32 cellular contexts compared by ENCODE assay signal in genomic region chr5:95798545-95798944, GRCh38.
"Had no signal": no experiment of that assay in that cellular context is flagged by ENCODE, and none has a peak within 500 bp of the region (broad histone marks: within the 10 kb centered on the region; RNA-seq: fewer than 3 reads in every experiment).

No MANE protein-coding gene starts in this region.

- H3K4me3 Mint-ChIP-seq: activated B cell treated with CpG ODN at 0.5 μM for 24 hours; activated CD8-positive, alpha-beta T cell treated with anti-CD3 and anti-CD28 coated beads for 36 hours; activated naive CD4-positive, alpha-beta T cell treated with anti-CD3 and anti-CD28 coated beads for 36 hours; activated naive CD8-positive, alpha-beta T cell treated with anti-CD3 and anti-CD28 coated beads, Interleukin-2, amount 10 ng/mL, durations not matched to agents 7 days and 5 days; activated T-cell treated with anti-CD3 and anti-CD28 coated beads, Interleukin-2, amount 50 U/mL, for 4 hours; effector memory CD8-positive, alpha-beta T cell; T-cell; T-helper 1 cell treated with Interleukin-12 subunit alpha and Interleukin-12 subunit beta and Interleukin-4 antibody, amounts not matched to agents 30 μg/mL and 1 μg/mL, for 36 hours had no signal

- H3K27me3 ChIP-seq: brain microvascular endothelial cell, esophagus muscularis mucosa, foreskin keratinocyte, gastrocnemius medialis, heart left ventricle had no signal

- H3K9me3 ChIP-seq: esophagus muscularis mucosa, gastrocnemius medialis, heart left ventricle had no signal

- ATAC-seq: activated CD8-positive, alpha-beta T cell treated with anti-CD3 and anti-CD28 coated beads for 36 hours; activated naive CD4-positive, alpha-beta T cell treated with anti-CD3 and anti-CD28 coated beads, Interleukin-2, amount 50 U/mL, for 72 hours; activated T-cell treated with anti-CD3 and anti-CD28 coated beads, Interleukin-2, amount 50 U/mL, for 4 hours; effector memory CD8-positive, alpha-beta T cell; foreskin keratinocyte; gastrocnemius medialis; heart left ventricle; T-cell had no signal

- H3K36me3 Mint-ChIP-seq: activated naive CD4-positive, alpha-beta T cell treated with anti-CD3 and anti-CD28 coated beads, Interleukin-2, amount 50 U/mL, for 72 hours had no signal

- H3K36me3 ChIP-seq: brain microvascular endothelial cell, WERI-Rb-1 had no signal

- H3K27me3 Mint-ChIP-seq: activated B cell treated with CpG ODN at 0.5 μM for 24 hours; activated CD8-positive, alpha-beta T cell treated with anti-CD3 and anti-CD28 coated beads for 36 hours; activated naive CD8-positive, alpha-beta T cell treated with anti-CD3 and anti-CD28 coated beads, Interleukin-2, amount 10 ng/mL, durations not matched to agents 7 days and 5 days; effector memory CD8-positive, alpha-beta T cell; T-cell had no signal

- H3K4me3 ChIP-seq: esophagus muscularis mucosa, gastrocnemius medialis, heart left ventricle had no signal

- H3K4me1 ChIP-seq: foreskin keratinocyte had no signal

- DNase-seq: activated B cell treated with CpG ODN at 0.5 μM for 24 hours; activated CD4-positive, alpha-beta T cell treated with anti-CD3 and anti-CD28 coated beads for 48 hours; activated CD4-positive, alpha-beta T cell treated with anti-CD3 and anti-CD28 coated beads, Interleukin-2, amount 50 U/mL, for 1 hour; activated CD4-positive, alpha-beta T cell treated with anti-CD3 and anti-CD28 coated beads, Interleukin-2, amount 50 U/mL, for 48 hours; activated CD8-positive, alpha-beta memory T cell treated with anti-CD3 and anti-CD28 coated beads for 24 hours; activated CD8-positive, alpha-beta T cell treated with anti-CD3 and anti-CD28 coated beads for 36 hours; activated effector memory CD4-positive, alpha-beta T cell treated with anti-CD3 and anti-CD28 coated beads, Interleukin-2, amount 50 U/mL, for 16 hours; activated naive CD4-positive, alpha-beta T cell treated with anti-CD3 and anti-CD28 coated beads for 36 hours; activated naive CD8-positive, alpha-beta T cell treated with anti-CD3 and anti-CD28 coated beads, Interleukin-2, amount 10 ng/mL, durations not matched to agents 7 days and 5 days; activated T-cell treated with anti-CD3 and anti-CD28 coated beads, Interleukin-2, amount 50 U/mL, for 4 hours; anterior cingulate cortex; brain microvascular endothelial cell; caudate nucleus; cortex of kidney; dermis blood vessel endothelial cell; effector CD4-positive, alpha-beta T cell; effector memory CD8-positive, alpha-beta T cell; erythroblast; foreskin keratinocyte; gastrocnemius medialis; glutamatergic neuron; heart left ventricle; T-cell; T1000; WERI-Rb-1 had no signal

- FAIRE-seq: astrocyte, bronchial epithelial cell, colon had no signal

- H3K27ac Mint-ChIP-seq: activated B cell treated with CpG ODN at 0.5 μM for 24 hours; activated CD8-positive, alpha-beta T cell treated with anti-CD3 and anti-CD28 coated beads for 36 hours; activated naive CD4-positive, alpha-beta T cell treated with anti-CD3 and anti-CD28 coated beads for 36 hours; activated naive CD4-positive, alpha-beta T cell treated with anti-CD3 and anti-CD28 coated beads, Interleukin-2, amount 50 U/mL, for 72 hours; activated naive CD8-positive, alpha-beta T cell treated with anti-CD3 and anti-CD28 coated beads, Interleukin-2, amount 10 ng/mL, durations not matched to agents 7 days and 5 days; activated T-helper 2 cell treated with anti-CD3 and anti-CD28 coated beads, Interferon-gamma antibody, Interleukin-2, Interleukin-4, amounts not matched to agents 10 μg/mL and 5 μg/mL and 100 μg/mL, durations not matched to agents 14 hours and 24 hours and 36 hours; T-cell; T-helper 1 cell treated with Interleukin-12 subunit alpha and Interleukin-12 subunit beta and Interleukin-4 antibody, amounts not matched to agents 30 μg/mL and 1 μg/mL, for 36 hours had no signal

- H3K4me1 Mint-ChIP-seq: activated B cell treated with CpG ODN at 0.5 μM for 24 hours had no signal

- H3K9me3 Mint-ChIP-seq: activated B cell treated with CpG ODN at 0.5 μM for 24 hours; activated CD8-positive, alpha-beta T cell treated with anti-CD3 and anti-CD28 coated beads for 36 hours; activated naive CD4-positive, alpha-beta T cell treated with anti-CD3 and anti-CD28 coated beads for 36 hours; activated naive CD4-positive, alpha-beta T cell treated with anti-CD3 and anti-CD28 coated beads, Interleukin-2, amount 50 U/mL, for 72 hours; activated naive CD8-positive, alpha-beta T cell treated with anti-CD3 and anti-CD28 coated beads, Interleukin-2, amount 10 ng/mL, durations not matched to agents 7 days and 5 days; activated T-cell treated with anti-CD3 and anti-CD28 coated beads, Interleukin-2, amount 50 U/mL, for 4 hours; activated T-helper 2 cell treated with anti-CD3 and anti-CD28 coated beads, Interferon-gamma antibody, Interleukin-2, Interleukin-4, amounts not matched to agents 10 μg/mL and 5 μg/mL and 100 μg/mL, durations not matched to agents 14 hours and 24 hours and 36 hours; effector memory CD8-positive, alpha-beta T cell; T-cell; T-helper 1 cell treated with Interleukin-12 subunit alpha and Interleukin-12 subunit beta and Interleukin-4 antibody, amounts not matched to agents 30 μg/mL and 1 μg/mL, for 36 hours had no signal

- H3K27ac ChIP-seq: brain microvascular endothelial cell, esophagus muscularis mucosa, foreskin keratinocyte, gastrocnemius medialis, heart left ventricle, WERI-Rb-1 had no signal
